8 cellular contexts compared by ENCODE assay signal in genomic region chr11:119481021-119481666, GRCh38. TPM values are rescaled to one million over a fixed set of nuclear protein-coding genes. Genes with fewer than 3 reads are reported as not detected.
DNase-seq lines count a peak whose midpoint lies in the region; ATAC-seq, FAIRE-seq and TF ChIP-seq lines count a peak whose summit lies in the region.

No MANE protein-coding gene starts in this region.

- intact Hi-C loops in activated B cell treated with CpG ODN at 0.5 μM for 24 hours (cut with micrococcal nuclease): loop anchor here (1.0 kb wide), 5 partner anchors 53 to 822 kb away; partner anchors contain the start of gene NECTIN1

- peaks cover 10% of the 10 kb centered on the region for H3K27me3 ChIP-seq in bronchial epithelial cell (ENCODE audit: control insufficient read depth, insufficient read depth, low read length)

- peaks cover 40% of the 10 kb centered on the region for H3K27me3 Mint-ChIP-seq in activated B cell treated with CpG ODN at 0.5 μM for 24 hours

- DNase-seq in DMS114 treated with DMSO at 0.1 percent for 48 hours (lab: John Stamatoyannopoulos, UW; ENCODE audit: unreplicated experiment): peak; percentile 6
- peak; percentile 43 for DNase-seq in NCI-H2171 (lab: John Stamatoyannopoulos, UW)
- peak; percentile 70 for DNase-seq in activated B cell treated with CpG ODN at 0.5 μM for 24 hours
- peak; percentile 95 for DNase-seq in bronchial epithelial cell (ENCODE audit: low read depth)
- DNase-seq in stimulated activated CD4-positive, alpha-beta T cell treated with anti-CD3 and anti-CD28 coated beads, Interleukin-15, amount 100 ng/mL, for 48 hours (ENCODE audit: low read depth in 2 of 2): peak; percentile 45 to 72

- POLR2A ChIA-PET in activated B cell treated with CpG ODN at 0.5 μM for 24 hours (lab: Charles Lee): interaction anchor here (1.3 kb wide), 1 partner anchor 53 kb away, joined by 3 read pairs; no protein-coding TSS in a partner anchor

- H3K36me3 ChIP-seq in bronchial epithelial cell (ENCODE audit: control insufficient read depth, insufficient read depth, low read length): no peaks in the 10 kb centered on the region

- H3K4me1 Mint-ChIP-seq in activated B cell treated with CpG ODN at 0.5 μM for 24 hours: peaks cover 5% of the 10 kb centered on the region

- H3K36me3 Mint-ChIP-seq in activated B cell treated with CpG ODN at 0.5 μM for 24 hours (ENCODE audit: low read depth): no peaks in the 10 kb centered on the region

- FAIRE-seq in bronchial epithelial cell (lab: Jason Lieb, UNC) (peak; percentile 88), islet of Langerhans (lab: Jason Lieb, UNC) (peak; percentile 55)

- CTCF ChIA-PET in activated B cell treated with CpG ODN at 0.5 μM for 24 hours (lab: Charles Lee): interaction anchor here (0.9 to 2.6 kb wide), 5 partner anchors 38 to 628 kb away, joined by 3 to 22 read pairs (median 5); no protein-coding TSS in a partner anchor

- TF ChIP-seq CTCF in activated B cell treated with CpG ODN at 0.5 μM for 24 hours (IDR thresholded peaks at IDR 0.05) (no peak), bronchial epithelial cell (IDR thresholded peaks at IDR 0.05; ENCODE audit: insufficient read depth, low read length, severe bottlenecking) (peak; percentile 92)

- H3K27ac Mint-ChIP-seq in activated B cell treated with CpG ODN at 0.5 μM for 24 hours: no peak overlapping the region

- ATAC-seq in HG02571 (IDR thresholded peaks at IDR 0.05; ENCODE audit: unreplicated experiment) (peak; percentile 58), activated B cell treated with CpG ODN at 0.5 μM for 24 hours (ENCODE audit: low read depth) (peak; percentile 79), GM21717 (IDR thresholded peaks at IDR 0.05; ENCODE audit: unreplicated experiment) (no peak)

- no peaks in the 10 kb centered on the region for H3K9me3 Mint-ChIP-seq in activated B cell treated with CpG ODN at 0.5 μM for 24 hours

- no peak overlapping the region for H3K4me3 Mint-ChIP-seq in activated B cell treated with CpG ODN at 0.5 μM for 24 hours

- no peak overlapping the region for H3K4me3 ChIP-seq in bronchial epithelial cell (ENCODE audit: low read depth, low read length)

RNA-seq across cellular contexts. Expression of gene THY1, which starts 58.2 kb away (rescaled TPM):
- total RNA-seq in activated B cell treated with CpG ODN at 0.5 μM for 24 hours (not detected in 2 replicates), bronchial epithelial cell (0.13 and 2.1 TPM in 2 replicates)

Comparison
In these comparisons a context has a peak if more than half of its experiments do, and no peak if none do; other contexts are left out.
1. DNase-seq: peak in every context shown above with its lines; median percentile 95 in bronchial epithelial cell; 70 in activated B cell treated with CpG ODN at 0.5 μM for 24 hours; 58 in stimulated activated CD4-positive, alpha-beta T cell treated with anti-CD3 and anti-CD28 coated beads, Interleukin-15, amount 100 ng/mL, for 48 hours; 43 in NCI-H2171; 6 in DMS114 treated with DMSO at 0.1 percent for 48 hours.